15 cellular contexts compared by ENCODE assay signal in genomic region chr5:150604010-150604409, GRCh38. TPM values are rescaled to one million over a fixed set of nuclear protein-coding genes. Genes with fewer than 3 reads are reported as not detected.
"Had no signal": no experiment of that assay in that cellular context is flagged by ENCODE, and none has a peak within 500 bp of the region (broad histone marks: within the 10 kb centered on the region; RNA-seq: fewer than 3 reads in every experiment).

No MANE protein-coding gene starts in this region.

- H3K27ac Mint-ChIP-seq: activated naive CD8-positive, alpha-beta T cell treated with anti-CD3 and anti-CD28 coated beads, Interleukin-2, amount 50 U/mL, for 24 hours; immature natural killer cell; T-helper 2 cell treated with Interferon-gamma antibody and Interleukin-4, amounts not matched to agents 5 μg/mL and 100 μg/mL, for 36 hours had no signal

- H3K27ac ChIP-seq: foreskin keratinocyte, prostate gland, thyroid gland had no signal

- H3K36me3 ChIP-seq: prostate gland, thyroid gland had no signal

- H3K4me3 Mint-ChIP-seq: activated naive CD8-positive, alpha-beta T cell treated with anti-CD3 and anti-CD28 coated beads, Interleukin-2, amount 50 U/mL, for 24 hours; immature natural killer cell; naive thymus-derived CD8-positive, alpha-beta T cell; T-helper 2 cell treated with Interferon-gamma antibody and Interleukin-4, amounts not matched to agents 5 μg/mL and 100 μg/mL, for 36 hours had no signal

- H3K4me1 ChIP-seq: prostate gland had no signal

- H3K27me3 Mint-ChIP-seq: activated naive CD8-positive, alpha-beta T cell treated with anti-CD3 and anti-CD28 coated beads, Interleukin-2, amount 50 U/mL, for 24 hours had no signal

- H3K27me3 ChIP-seq: foreskin keratinocyte, thyroid gland had no signal

- DNase-seq: activated CD4-positive, alpha-beta T cell treated with anti-CD3 and anti-CD28 coated beads, Interleukin-2, amount 50 U/mL, for 1 hour; activated CD8-positive, alpha-beta memory T cell treated with anti-CD3 and anti-CD28 coated beads for 24 hours; activated naive CD4-positive, alpha-beta T cell; activated naive CD8-positive, alpha-beta T cell treated with anti-CD3 and anti-CD28 coated beads, Interleukin-2, amount 50 U/mL, for 24 hours; effector CD4-positive, alpha-beta T cell; foreskin keratinocyte; immature natural killer cell; left colon; naive thymus-derived CD8-positive, alpha-beta T cell; stimulated activated CD4-positive, alpha-beta T cell treated with anti-CD3 and anti-CD28 coated beads, Interleukin-12 subunit alpha, Interleukin-12 subunit beta, amount 100 ng/mL, for 4 hours; stimulated activated CD4-positive, alpha-beta T cell treated with anti-CD3 and anti-CD28 coated beads, Interleukin-2, amount 100 ng/mL, for 24 hours; thyroid gland had no signal

- H3K9me3 ChIP-seq: prostate gland, thyroid gland had no signal

- H3K4me3 ChIP-seq: prostate gland, thyroid gland had no signal

- H3K9me3 Mint-ChIP-seq: activated naive CD8-positive, alpha-beta T cell treated with anti-CD3 and anti-CD28 coated beads, Interleukin-2, amount 50 U/mL, for 24 hours; immature natural killer cell; naive thymus-derived CD8-positive, alpha-beta T cell; T-helper 2 cell treated with Interferon-gamma antibody and Interleukin-4, amounts not matched to agents 5 μg/mL and 100 μg/mL, for 36 hours had no signal

- H3K4me1 Mint-ChIP-seq: activated naive CD8-positive, alpha-beta T cell treated with anti-CD3 and anti-CD28 coated beads, Interleukin-2, amount 50 U/mL, for 24 hours; immature natural killer cell; naive thymus-derived CD8-positive, alpha-beta T cell had no signal

- H3K36me3 Mint-ChIP-seq: immature natural killer cell; naive thymus-derived CD8-positive, alpha-beta T cell had no signal

RNA-seq across cellular contexts. Expression of gene SYNPO, which starts 36.5 kb away (rescaled TPM):
- total RNA-seq: SK-MEL-5 had no signal
- polyA plus RNA-seq: immature natural killer cell; naive thymus-derived CD8-positive, alpha-beta T cell had no signal

RNA-seq across cellular contexts. Expression of gene MYOZ3, which starts 57.0 kb away (rescaled TPM):
- total RNA-seq: naive thymus-derived CD8-positive, alpha-beta T cell; SK-MEL-5 had no signal
- polyA plus RNA-seq: immature natural killer cell had no signal
